ENCODE assay signal across 19 cellular contexts in the genomic region with DNA sequence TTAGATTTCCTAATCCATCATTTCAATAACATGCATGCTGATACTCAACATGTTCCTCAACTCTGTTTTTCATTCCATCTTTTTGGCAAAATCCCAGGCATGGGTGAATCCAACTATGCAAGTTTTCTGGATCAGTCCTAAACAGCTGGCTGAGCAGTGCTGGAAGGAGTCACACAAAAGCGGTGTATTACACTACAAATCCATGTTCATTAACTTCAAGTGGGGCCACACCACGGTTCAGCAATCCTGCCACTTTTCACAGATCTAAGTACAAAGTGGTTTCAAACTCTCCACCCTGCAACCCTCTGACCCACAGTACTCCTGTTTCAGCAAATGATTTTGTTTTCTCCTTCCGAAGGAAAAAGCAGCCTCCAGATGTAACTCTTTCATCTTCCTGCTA.
DNase-seq lines count a peak whose midpoint lies in the region; ATAC-seq and TF ChIP-seq lines count a peak whose summit lies in the region.
"Had no signal": no experiment of that assay in that cellular context is flagged by ENCODE, and none has a peak within 500 bp of the region (broad histone marks: within the 10 kb centered on the region; RNA-seq: fewer than 3 reads in every experiment).

No MANE protein-coding gene starts in this region.

- no peaks in the 10 kb centered on the region for H3K27me3 ChIP-seq in aorta (ENCODE audit: control insufficient read depth in 1 of 2, insufficient read depth in 2 of 2, low read length in 1 of 2)
- no peaks in the 10 kb centered on the region for H3K27me3 ChIP-seq in spleen (replicated peaks in 1 of 7)
- H3K27me3 ChIP-seq: BLaER1 treated with 17β-estradiol and CSF1 and Interleukin-3, amounts not matched to agents 10 nM and 100 nM had no signal

- intact Hi-C loops in sciatic nerve (cut with DNase I) (no loop called here), aorta (cut with DNase I) (no loop called here), spleen (cut with DNase I; ENCODE audit: low total_unique reads) (no loop called here)

- H3K36me3 ChIP-seq in aorta (ENCODE audit: control insufficient read depth in 1 of 2, insufficient read depth in 2 of 2, low read length in 1 of 2) (peaks cover 0 to 3% of the 10 kb centered on the region in 2 donors), spleen (peaks cover 0 to 10% (median under 1%) of the 10 kb centered on the region in 6 donors)
- H3K36me3 ChIP-seq: BE2C; BLaER1 treated with 17β-estradiol and CSF1 and Interleukin-3, amounts not matched to agents 10 nM and 100 nM had no signal

- no peak overlapping the region for H3K4me3 ChIP-seq in aorta (ENCODE audit: low read length in 2 of 2)
- H3K4me3 ChIP-seq in spleen = no peak overlapping the region
- H3K4me3 ChIP-seq: BLaER1 treated with 17β-estradiol and CSF1 and Interleukin-3, amounts not matched to agents 10 nM and 100 nM; GM23338 had no signal

- H3K27ac ChIP-seq in aorta (ENCODE audit: low read depth in 1 of 2, low read length in 2 of 2) (no peak overlapping the region), spleen (no peak overlapping the region)
- H3K27ac ChIP-seq: 22Rv1; BLaER1 treated with 17β-estradiol and CSF1 and Interleukin-3, amounts not matched to agents 10 nM and 100 nM had no signal

- H3K4me1 ChIP-seq in aorta (ENCODE audit: control insufficient read depth in 1 of 2, insufficient read depth in 2 of 2, low read length in 2 of 2) = no peaks in the 10 kb centered on the region
- no peaks in the 10 kb centered on the region for H3K4me1 ChIP-seq in spleen
- H3K4me1 ChIP-seq: BE2C had no signal

- WGBS in aorta, 2 donors = 86 to 90% methylated on average over 3 of the region's 3 CpGs
- 73 to 81% (median 76%) methylated on average over 3 of the region's 3 CpGs for WGBS in spleen, 5 donors

- DNase-seq in DMS79 (lab: John Stamatoyannopoulos, UW) (peak; percentile 70), fibroblast of gingiva (ENCODE audit: low read depth) (peak; percentile 7), kidney tubule cell (ENCODE audit: low spot score) (peak; percentile 50), sciatic nerve (ENCODE audit: low spot score) (no peak), GF-D8 (lab: John Stamatoyannopoulos, UW) (no peak), SHP77 (lab: John Stamatoyannopoulos, UW) (no peak), aorta (no peak), spleen (no peak)
- DNase-seq: BE2C; CD4-positive, alpha-beta T cell; CD8-positive, alpha-beta memory T cell; DMS53; EL; GDM1; H9 had no signal

- H3K9me3 ChIP-seq in aorta (ENCODE audit: control insufficient read depth, low read length) = no peaks in the 10 kb centered on the region
- no peaks in the 10 kb centered on the region for H3K9me3 ChIP-seq in spleen
- H3K9me3 ChIP-seq: BE2C; BLaER1 treated with 17β-estradiol and CSF1 and Interleukin-3, amounts not matched to agents 10 nM and 100 nM had no signal

- TF ChIP-seq CTCF in spleen (IDR thresholded peaks at IDR 0.05 in 8 of 11, conservative IDR thresholded peaks at IDR 0.05 in 3 of 11) = no peak

- no peak for TF ChIP-seq POLR2A in spleen (IDR thresholded peaks at IDR 0.05)

- ATAC-seq in sciatic nerve (peak; percentile 55), aorta (ENCODE audit: low FRiP score) (no peak)
- ATAC-seq: GM23338, HCT116 had no signal

Comparison
In these comparisons a context has a peak if more than half of its experiments do, and no peak if none do; other contexts are left out.
1. DNase-seq: peak in DMS79 (single experiment), fibroblast of gingiva (single experiment) and kidney tubule cell (single experiment); none in sciatic nerve (single experiment), GF-D8 (single experiment), SHP77 (0 of 2), aorta (0 of 2) and spleen (single experiment).